Comparison of ENCODE assay signal across 26 cellular contexts in genomic region chr12:115791331-115791730, GRCh38.
"Had no signal": no experiment of that assay in that cellular context is flagged by ENCODE, and none has a peak within 500 bp of the region (broad histone marks: within the 10 kb centered on the region; RNA-seq: fewer than 3 reads in every experiment).

No MANE protein-coding gene starts in this region.

- H3K9me3 ChIP-seq: gastrocnemius medialis, left lung, lower lobe of right lung, ovary, psoas muscle, right lobe of liver, thoracic aorta, tibial nerve, upper lobe of right lung, uterus had no signal

- H3K4me1 ChIP-seq: gastrocnemius medialis, left lung, lower lobe of right lung, psoas muscle, right lobe of liver, tibial nerve, upper lobe of right lung, uterus had no signal

- H3K27me3 ChIP-seq: gastrocnemius medialis, left lung, ovary, right lobe of liver, tibial nerve, upper lobe of right lung, uterus had no signal

- H3K4me3 ChIP-seq: dorsolateral prefrontal cortex, gastrocnemius medialis, left lung, lower lobe of right lung, ovary, psoas muscle, right lobe of liver, thoracic aorta, tibial nerve, upper lobe of right lung, uterus had no signal

- H3K27ac ChIP-seq: dorsolateral prefrontal cortex, gastrocnemius medialis, left lung, lower lobe of right lung, ovary, psoas muscle, right lobe of liver, thoracic aorta, tibial nerve, upper lobe of right lung, uterus had no signal

- ATAC-seq: gastrocnemius medialis; left lung; lower lobe of right lung; natural killer cell; right lobe of liver; stimulated activated naive CD8-positive, alpha-beta T cell treated with anti-CD3 and anti-CD28 coated beads, Interleukin-15, Interleukin-2, amounts not matched to agents 100 U/mL and 50 U/mL, for 24 hours; upper lobe of right lung had no signal

- DNase-seq: caudate nucleus; cerebellar nuclear complex; dorsolateral prefrontal cortex; effector CD4-positive, alpha-beta T cell; head of caudate nucleus; hippocampal formation; immature natural killer cell; left lung; lower lobe of right lung; natural killer cell; occipital lobe; ovary; posterior cingulate gyrus; psoas muscle; right lobe of liver; small intestine; stimulated activated CD4-positive, alpha-beta T cell treated with anti-CD3 and anti-CD28 coated beads, Interleukin-15, amount 100 ng/mL, for 24 hours; stimulated activated CD4-positive, alpha-beta T cell treated with anti-CD3 and anti-CD28 coated beads, Interleukin-4, amount 100 ng/mL, for 1 hour; stimulated activated CD8-positive, alpha-beta memory T cell treated with anti-CD3 and anti-CD28 coated beads, Interleukin-4, amount 100 ng/mL, for 48 hours; stimulated activated naive CD8-positive, alpha-beta T cell treated with anti-CD3 and anti-CD28 coated beads, Interleukin-15, Interleukin-2, amounts not matched to agents 100 U/mL and 50 U/mL, for 24 hours; substantia nigra; upper lobe of right lung; uterus had no signal
